In genomic region chr19:2415281-2415972, GRCh38 we compare ENCODE assay signal across 16 cellular contexts. TPM values are rescaled to one million over a fixed set of nuclear protein-coding genes. Genes with fewer than 3 reads are reported as not detected.
DNase-seq lines count a peak whose midpoint lies in the region; ATAC-seq and FAIRE-seq lines count a peak whose summit lies in the region.
"Had no signal": no experiment of that assay in that cellular context is flagged by ENCODE, and none has a peak within 500 bp of the region (broad histone marks: within the 10 kb centered on the region; RNA-seq: fewer than 3 reads in every experiment).

No MANE protein-coding gene starts in this region.

- peak; percentile 33 for ATAC-seq in esophagus mucosa
- ATAC-seq in sciatic nerve, result peak; percentile 24

- DNase-seq in D341Med (ENCODE audit: low spot score) (peak; percentile 35), HuH-7.5 (ENCODE audit: low spot score) (peak; percentile 12), sciatic nerve (ENCODE audit: low spot score) (no peak), NCI-H69 (lab: John Stamatoyannopoulos, UW) (no peak), GM19239 (ENCODE audit: insufficient read length, low spot score) (no peak), NCI-H2029 (lab: John Stamatoyannopoulos, UW) (no peak)
- DNase-seq: C1 segment of cervical spinal cord, Karpas-422, MM.1S, NCI-H1105 treated with DMSO at 0.1 percent for 48 hours, NCI-H187, NCI-H2171, NCI-H446 treated with DMSO at 0.1 percent for 48 hours, NCI-H774, SIG-M5 had no signal

- intact Hi-C loops in sciatic nerve (cut with DNase I), result no loop called here

- FAIRE-seq in GM19239 (lab: Jason Lieb, UNC), result no peak

RNA-seq across cellular contexts. Expression of gene TIMM13, which starts 12.0 kb away (rescaled TPM):
- 106 TPM for total RNA-seq in esophagus mucosa
- 37.3 TPM for total RNA-seq in sciatic nerve

RNA-seq across cellular contexts. Expression of gene LMNB2, which starts 41.3 kb away (rescaled TPM):
- total RNA-seq in esophagus mucosa (50.4 TPM), sciatic nerve (16.3 TPM)

RNA-seq across cellular contexts. Expression of gene TMPRSS9, which starts 55.4 kb away (rescaled TPM):
- total RNA-seq in esophagus mucosa (not detected), sciatic nerve (not detected)

Comparison
In these comparisons a context has a peak if more than half of its experiments do, and no peak if none do; other contexts are left out.
1. DNase-seq: peak in D341Med (single experiment) and HuH-7.5 (single experiment); none in sciatic nerve (single experiment), NCI-H69 (single experiment), GM19239 (single experiment) and NCI-H2029 (single experiment).